In genomic region chr1:85612704-85613361, GRCh38 we compare ENCODE assay signal across 8 cellular contexts. TPM values are rescaled to one million over a fixed set of nuclear protein-coding genes. Genes with fewer than 3 reads are reported as not detected.
DNase-seq lines count a peak whose midpoint lies in the region; ATAC-seq and TF ChIP-seq lines count a peak whose summit lies in the region.

No MANE protein-coding gene starts in this region.

- TF ChIP-seq POLR2A in lower leg skin (IDR thresholded peaks at IDR 0.05): no peak

- no peaks in the 10 kb centered on the region for H3K9me3 ChIP-seq in stomach smooth muscle (ENCODE audit: control insufficient read depth in 2 of 2, low read length in 2 of 2)

- in situ Hi-C loops in GM13976 (cut with MboI; ENCODE audit: low sequenced_read_pairs, unreplicated experiment): no loop called here

- peak; percentile 89 for DNase-seq in RPMI7951 (ENCODE audit: low read depth)
- peak; percentile 92 for DNase-seq in glomerular visceral epithelial cell (ENCODE audit: extremely low spot score)
- no peak for DNase-seq in lower leg skin (ENCODE audit: low spot score in 2 of 2)
- no peak for DNase-seq in GM13976 (ENCODE audit: low spot score)
- DNase-seq in stimulated activated CD4-positive, alpha-beta T cell treated with anti-CD3 and anti-CD28 coated beads, Interleukin-2, amount 100 ng/mL, for 48 hours: no peak

- peaks cover 25% of the 10 kb centered on the region for H3K4me1 ChIP-seq in stomach smooth muscle (ENCODE audit: control insufficient read depth, insufficient read depth, low read length)

- H3K4me3 ChIP-seq in stomach smooth muscle (ENCODE audit: low read length in 2 of 2): no peak overlapping the region
- H3K4me3 ChIP-seq in lower leg skin (ENCODE audit: low read depth, poor library complexity, severe bottlenecking): no peak overlapping the region

- H3K27ac ChIP-seq in stomach smooth muscle (ENCODE audit: low read length): peak overlapping the region; percentile 26

- intact Hi-C loops in lower leg skin (cut with DNase I; ENCODE audit: low total_unique reads): no loop called here

- no peaks in the 10 kb centered on the region for H3K36me3 ChIP-seq in stomach smooth muscle (ENCODE audit: control insufficient read depth in 2 of 2, insufficient read depth in 2 of 2, low read length in 2 of 2)

- 51 to 56% methylated on average over 6 of the region's 6 CpGs for WGBS in lower leg skin, 2 donors

- ATAC-seq in GM21529 (IDR thresholded peaks at IDR 0.05; ENCODE audit: unreplicated experiment) (peak; percentile 53), HG03520 (IDR thresholded peaks at IDR 0.05; ENCODE audit: unreplicated experiment) (no peak)

- H3K27me3 ChIP-seq in stomach smooth muscle (ENCODE audit: control insufficient read depth in 1 of 2, insufficient read depth in 2 of 2, low read length in 2 of 2): no peaks in the 10 kb centered on the region

- no peak overlapping the region for H3K9ac ChIP-seq in stomach smooth muscle (ENCODE audit: low read length in 2 of 2)

- TF ChIP-seq CTCF in lower leg skin (IDR thresholded peaks at IDR 0.05) (no peak), GM13976 (IDR thresholded peaks at IDR 0.05; ENCODE audit: borderline replicate concordance, control extremely low read depth, extremely low read depth, insufficient read depth, missing control alignments) (no peak)

RNA-seq across cellular contexts. Expression of gene CCN1, which starts 32.3 kb away (rescaled TPM):
- 16.9 and 21.0 TPM in 2 replicates for total RNA-seq in RPMI7951 (2014; rRNA removed; shearing (Covaris generic))
- 100 to 1,000 TPM in 2 of 4 donors, 10 to 100 TPM in 2; 47.1 to 174 (median 80.4) TPM for total RNA-seq in lower leg skin

Comparison
In these comparisons a context has a peak if more than half of its experiments do, and no peak if none do; other contexts are left out.
1. DNase-seq: peak in RPMI7951 (single experiment) and glomerular visceral epithelial cell (single experiment); none in lower leg skin (0 of 2), GM13976 (single experiment) and stimulated activated CD4-positive, alpha-beta T cell treated with anti-CD3 and anti-CD28 coated beads, Interleukin-2, amount 100 ng/mL, for 48 hours (0 of 2).